In the genomic region with DNA sequence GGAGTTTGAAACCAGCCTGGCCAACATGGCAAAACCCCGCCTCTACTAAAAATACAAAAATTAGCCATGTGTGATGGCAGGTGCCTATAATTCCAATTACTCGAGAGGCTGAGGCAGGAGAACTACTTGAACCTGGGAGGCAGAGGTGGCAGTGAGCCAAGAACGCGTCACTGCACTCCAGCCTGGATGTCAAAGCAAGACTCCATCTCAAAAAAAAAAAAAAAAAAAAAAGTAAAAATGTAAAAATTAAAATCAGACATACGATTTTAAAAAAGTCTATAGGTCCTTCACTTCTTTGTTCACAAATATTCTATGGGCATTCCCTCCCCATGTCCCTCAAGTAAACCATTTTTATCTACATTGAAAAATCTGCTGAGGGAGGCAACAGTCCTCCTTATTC, we compare ENCODE assay signal across 18 cellular contexts. TPM values are rescaled to one million over a fixed set of nuclear protein-coding genes. Genes with fewer than 3 reads are reported as not detected.
DNase-seq lines count a peak whose midpoint lies in the region; ATAC-seq and TF ChIP-seq lines count a peak whose summit lies in the region.
"Had no signal": no experiment of that assay in that cellular context is flagged by ENCODE, and none has a peak within 500 bp of the region (broad histone marks: within the 10 kb centered on the region; RNA-seq: fewer than 3 reads in every experiment).

No MANE protein-coding gene starts in this region.

- H3K27me3 Mint-ChIP-seq in activated naive CD8-positive, alpha-beta T cell treated with anti-CD3 and anti-CD28 coated beads, Interleukin-2, amount 50 U/mL, for 24 hours: no peaks in the 10 kb centered on the region
- H3K27me3 Mint-ChIP-seq in activated naive CD8-positive, alpha-beta T cell treated with anti-CD3 and anti-CD28 coated beads for 36 hours: no peaks in the 10 kb centered on the region

- TF ChIP-seq CTCF in GM10266 (IDR thresholded peaks at IDR 0.05; ENCODE audit: control insufficient read depth, insufficient read depth, low read depth, missing control alignments): no peak

- no peak for TF ChIP-seq POLR2A in erythroblast (IDR thresholded peaks at IDR 0.05; ENCODE audit: low read length)

- no peak overlapping the region for H3K4me3 Mint-ChIP-seq in activated naive CD8-positive, alpha-beta T cell treated with anti-CD3 and anti-CD28 coated beads, Interleukin-2, amount 50 U/mL, for 24 hours
- no peak overlapping the region for H3K4me3 Mint-ChIP-seq in activated naive CD8-positive, alpha-beta T cell treated with anti-CD3 and anti-CD28 coated beads for 36 hours
- H3K4me3 Mint-ChIP-seq: H9 had no signal

- DNase-seq in activated naive CD8-positive, alpha-beta T cell treated with anti-CD3 and anti-CD28 coated beads, Interleukin-2, amount 50 U/mL, for 24 hours: no peak
- no peak for DNase-seq in activated naive CD8-positive, alpha-beta T cell treated with anti-CD3 and anti-CD28 coated beads for 36 hours
- DNase-seq in NCI-H2171 treated with DMSO at 0.1 percent for 48 hours (lab: John Stamatoyannopoulos, UW) (peak; percentile 60), erythroblast (lab: John Stamatoyannopoulos, UW) (peak; percentile 10 to 53), GM10266 (ENCODE audit: extremely low spot score) (no peak), SIG-M5 (lab: John Stamatoyannopoulos, UW) (no peak)
- no peak for DNase-seq in activated T-cell treated with anti-CD3 and anti-CD28 coated beads, Interleukin-2, amount 50 U/mL, for 1 hour
- DNase-seq: amniotic stem cell, GF-D8, H9, hippocampal formation, kidney glomerular epithelial cell, midbrain, NCI-H446 treated with DMSO at 0.1 percent for 48 hours, SW 1271 had no signal

- ATAC-seq in activated naive CD8-positive, alpha-beta T cell treated with anti-CD3 and anti-CD28 coated beads, Interleukin-2, amount 50 U/mL, for 24 hours: no peak
- no peak for ATAC-seq in GM21360 (IDR thresholded peaks at IDR 0.05; ENCODE audit: unreplicated experiment)
- ATAC-seq: sciatic nerve had no signal

- peak overlapping the region; percentile 53 for H3K27ac Mint-ChIP-seq in activated naive CD8-positive, alpha-beta T cell treated with anti-CD3 and anti-CD28 coated beads, Interleukin-2, amount 50 U/mL, for 24 hours
- H3K27ac Mint-ChIP-seq in activated naive CD8-positive, alpha-beta T cell treated with anti-CD3 and anti-CD28 coated beads for 36 hours: no peak overlapping the region

- no peaks in the 10 kb centered on the region for H3K4me1 Mint-ChIP-seq in activated naive CD8-positive, alpha-beta T cell treated with anti-CD3 and anti-CD28 coated beads, Interleukin-2, amount 50 U/mL, for 24 hours
- H3K4me1 Mint-ChIP-seq in activated naive CD8-positive, alpha-beta T cell treated with anti-CD3 and anti-CD28 coated beads for 36 hours: peaks cover 5% of the 10 kb centered on the region
- H3K4me1 Mint-ChIP-seq: H9 had no signal

- no peaks in the 10 kb centered on the region for H3K9me3 Mint-ChIP-seq in activated naive CD8-positive, alpha-beta T cell treated with anti-CD3 and anti-CD28 coated beads, Interleukin-2, amount 50 U/mL, for 24 hours
- H3K9me3 Mint-ChIP-seq in activated naive CD8-positive, alpha-beta T cell treated with anti-CD3 and anti-CD28 coated beads for 36 hours: no peaks in the 10 kb centered on the region
- H3K9me3 Mint-ChIP-seq: H9 had no signal

- H3K36me3 Mint-ChIP-seq in activated naive CD8-positive, alpha-beta T cell treated with anti-CD3 and anti-CD28 coated beads, Interleukin-2, amount 50 U/mL, for 24 hours (ENCODE audit: low read depth): peaks cover 49% of the 10 kb centered on the region
- peaks cover 23% of the 10 kb centered on the region for H3K36me3 Mint-ChIP-seq in activated naive CD8-positive, alpha-beta T cell treated with anti-CD3 and anti-CD28 coated beads for 36 hours

RNA-seq across cellular contexts. Expression of a gene that starts 34.9 kb away (rescaled TPM):
- under 1 TPM; 0.12 to 0.19 TPM for total RNA-seq in activated naive CD8-positive, alpha-beta T cell treated with anti-CD3 and anti-CD28 coated beads for 36 hours
- total RNA-seq: HT-29 had no signal

RNA-seq across cellular contexts. Expression of a gene that starts 38.2 kb away (rescaled TPM):
- 10 to 100 TPM; 85.3 to 86.7 TPM for total RNA-seq in activated naive CD8-positive, alpha-beta T cell treated with anti-CD3 and anti-CD28 coated beads for 36 hours

Comparison
In these comparisons a context has a peak if more than half of its experiments do, and no peak if none do; other contexts are left out.
1. DNase-seq: peak in NCI-H2171 treated with DMSO at 0.1 percent for 48 hours (single experiment) and erythroblast (2 of 2); none in activated naive CD8-positive, alpha-beta T cell treated with anti-CD3 and anti-CD28 coated beads, Interleukin-2, amount 50 U/mL, for 24 hours (single experiment), activated naive CD8-positive, alpha-beta T cell treated with anti-CD3 and anti-CD28 coated beads for 36 hours (single experiment), GM10266 (single experiment), SIG-M5 (single experiment) and activated T-cell treated with anti-CD3 and anti-CD28 coated beads, Interleukin-2, amount 50 U/mL, for 1 hour (single experiment).